In the genomic region with DNA sequence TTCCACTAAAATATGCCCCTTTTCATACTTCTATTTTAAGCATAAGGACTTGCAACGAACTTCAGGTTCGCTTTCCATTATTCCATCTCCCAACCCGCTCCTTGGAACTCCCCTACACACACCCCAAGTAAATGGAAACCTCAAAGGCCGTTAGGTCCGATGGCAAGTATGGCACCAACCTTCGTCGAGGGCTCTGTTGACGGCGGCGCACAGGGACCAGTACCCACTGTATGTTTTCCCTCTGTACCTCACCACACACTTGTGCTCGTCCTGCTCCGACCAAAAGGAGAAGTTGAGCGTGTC, we compare ENCODE assay signal across 8 cellular contexts. TPM values are rescaled to one million over a fixed set of nuclear protein-coding genes. Genes with fewer than 3 reads are reported as not detected.
DNase-seq lines count a peak whose midpoint lies in the region; ATAC-seq, FAIRE-seq and TF ChIP-seq lines count a peak whose summit lies in the region.

No MANE protein-coding gene starts in this region.

- 66 to 76% methylated on average over 7 to 13 of the region's 13 CpGs for WGBS in endodermal cell (ENCODE audit: insufficient coverage in 1 of 2, insufficient read length in 1 of 2), 2 experiments

- H3K36me3 Mint-ChIP-seq in endodermal cell (ENCODE audit: low read depth): peaks cover 24% of the 10 kb centered on the region

- H3K27me3 Mint-ChIP-seq in endodermal cell (ENCODE audit: insufficient read depth): no peaks in the 10 kb centered on the region

- FAIRE-seq in HTR-8/SVneo (lab: Jason Lieb, UNC): no peak

- H2AFZ ChIP-seq in neuron (ENCODE audit: low read depth, low read length): peak overlapping the region; percentile 49

- peak overlapping the region; percentile 51 for H3K9ac ChIP-seq in endodermal cell (ENCODE audit: extremely low read depth, low read length, poor library complexity, severe bottlenecking)

- H3K36me3 ChIP-seq in endodermal cell (ENCODE audit: control insufficient read depth, insufficient read depth, low read length): no peaks in the 10 kb centered on the region
- no peaks in the 10 kb centered on the region for H3K36me3 ChIP-seq in neuron (ENCODE audit: insufficient read depth, low read length)

- H3K9me3 Mint-ChIP-seq in endodermal cell: no peaks in the 10 kb centered on the region

- ATAC-seq in HG03571 (IDR thresholded peaks at IDR 0.05; ENCODE audit: unreplicated experiment): no peak
- no peak for ATAC-seq in GM19455 (IDR thresholded peaks at IDR 0.05; ENCODE audit: unreplicated experiment)

- H3K9me3 ChIP-seq in endodermal cell (ENCODE audit: control insufficient read depth, low read length) (no peaks in the 10 kb centered on the region), neuron (ENCODE audit: low read length) (no peaks in the 10 kb centered on the region)

- H3K4me3 Mint-ChIP-seq in endodermal cell: peak overlapping the region; percentile 90

- H3K4me1 Mint-ChIP-seq in endodermal cell: peaks cover 6% of the 10 kb centered on the region

- peak; percentile 14 for DNase-seq in activated effector memory CD4-positive, alpha-beta T cell treated with Interleukin-2 at 50 U/mL for 16 hours
- DNase-seq in activated effector memory CD4-positive, alpha-beta T cell treated with anti-CD3 and anti-CD28 coated beads, Interleukin-2, amount 50 U/mL, for 16 hours: no peak
- DNase-seq in RKO (ENCODE audit: low spot score) (peak; percentile 52), endodermal cell (no peak), HTR-8/SVneo (ENCODE audit: insufficient read length, low spot score) (no peak)

- peak overlapping the region; percentile 76 for H3K4me3 ChIP-seq in endodermal cell (ENCODE audit: low read length)
- peak overlapping the region; percentile 60 for H3K4me3 ChIP-seq in neuron (ENCODE audit: low read length)

- TF ChIP-seq CTCF in endodermal cell (conservative IDR thresholded peaks at IDR 0.05): no peak

- H3K4me1 ChIP-seq in endodermal cell (ENCODE audit: control insufficient read depth, insufficient read depth, low read length) (no peaks in the 10 kb centered on the region), neuron (ENCODE audit: insufficient read depth, low read length) (no peaks in the 10 kb centered on the region)

- H3K27ac Mint-ChIP-seq in endodermal cell: peak overlapping the region; percentile 94

- no peak overlapping the region for H3K27ac ChIP-seq in endodermal cell (ENCODE audit: low read depth, low read length)

- H3K27me3 ChIP-seq in endodermal cell (ENCODE audit: control insufficient read depth, insufficient read depth, low read length, poor library complexity, severe bottlenecking) (no peaks in the 10 kb centered on the region), neuron (ENCODE audit: insufficient read depth, low read length) (no peaks in the 10 kb centered on the region)

RNA-seq across cellular contexts. Expression of a gene that starts 24.1 kb away (rescaled TPM):
- 100 to 1,000 TPM; 714 to 780 TPM for total RNA-seq in endodermal cell
- polyA plus RNA-seq in endodermal cell (2013, experiment 1 of 2): 803 TPM
- 769 TPM for polyA plus RNA-seq in endodermal cell (2013, experiment 2 of 2)

RNA-seq across cellular contexts. Expression of a gene that starts 24.7 kb away (rescaled TPM):
- 10 to 100 TPM; 27.1 to 33.2 TPM for total RNA-seq in endodermal cell
- polyA plus RNA-seq in endodermal cell (2013, experiment 1 of 2): 33.8 TPM
- 31.7 TPM for polyA plus RNA-seq in endodermal cell (2013, experiment 2 of 2)

RNA-seq across cellular contexts. Expression of a gene that starts 34.7 kb away (rescaled TPM):
- total RNA-seq in endodermal cell: 10 to 100 TPM; 12.0 to 19.5 TPM
- 7.4 TPM for polyA plus RNA-seq in endodermal cell (2013, experiment 1 of 2)
- polyA plus RNA-seq in endodermal cell (2013, experiment 2 of 2): 9.4 TPM

Comparison
In these comparisons a context has a peak if more than half of its experiments do, and no peak if none do; other contexts are left out.
1. DNase-seq: peak in activated effector memory CD4-positive, alpha-beta T cell treated with Interleukin-2 at 50 U/mL for 16 hours (single experiment) and RKO (single experiment); none in activated effector memory CD4-positive, alpha-beta T cell treated with anti-CD3 and anti-CD28 coated beads, Interleukin-2, amount 50 U/mL, for 16 hours (single experiment), endodermal cell (single experiment) and HTR-8/SVneo (single experiment).